ENCODE assay signal across 17 cellular contexts in the genomic region with DNA sequence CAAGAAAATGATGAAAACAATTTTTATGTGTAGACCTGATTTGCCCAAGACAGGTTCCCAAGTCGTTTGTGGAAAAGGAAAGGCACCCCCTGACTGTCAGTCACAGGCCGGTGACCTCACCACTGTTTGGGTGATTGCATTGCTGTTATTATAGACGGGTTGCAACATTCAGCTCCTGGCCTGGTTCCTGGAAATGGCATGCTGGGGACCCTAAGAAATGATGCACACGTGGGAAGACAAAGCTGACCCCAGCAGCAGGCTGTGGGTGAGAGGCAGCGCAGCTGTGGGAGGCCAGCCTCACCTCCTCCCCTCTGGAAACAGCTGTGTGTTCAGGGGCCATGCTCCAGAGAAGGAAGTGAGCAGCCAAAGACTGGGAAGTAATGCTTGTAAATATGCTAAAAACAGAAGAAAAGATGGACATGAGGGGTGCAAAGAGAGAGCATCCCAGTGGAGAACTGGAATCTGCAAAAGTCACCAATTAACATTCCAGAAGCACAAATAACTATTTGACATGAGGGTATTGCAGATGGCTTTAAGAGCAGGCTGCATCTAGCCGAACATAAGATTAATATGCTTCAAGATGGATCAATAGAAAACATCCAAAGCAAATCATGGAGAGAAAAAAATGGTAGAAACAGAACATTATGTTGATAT. TPM values are rescaled to one million over a fixed set of nuclear protein-coding genes. Genes with fewer than 3 reads are reported as not detected.
DNase-seq lines count a peak whose midpoint lies in the region; ATAC-seq, FAIRE-seq and TF ChIP-seq lines count a peak whose summit lies in the region.
"Had no signal": no experiment of that assay in that cellular context is flagged by ENCODE, and none has a peak within 500 bp of the region (broad histone marks: within the 10 kb centered on the region; RNA-seq: fewer than 3 reads in every experiment).

No MANE protein-coding gene starts in this region.

- no peak for FAIRE-seq in HTR-8/SVneo (lab: Jason Lieb, UNC)

- H3K27me3 Mint-ChIP-seq in CD4-positive, alpha-beta T cell = no peaks in the 10 kb centered on the region
- H3K27me3 Mint-ChIP-seq: central memory CD8-positive, alpha-beta T cell had no signal

- H3K36me3 Mint-ChIP-seq in CD4-positive, alpha-beta T cell (ENCODE audit: low read depth) = no peaks in the 10 kb centered on the region
- H3K36me3 Mint-ChIP-seq: stimulated activated effector memory CD8-positive, alpha-beta T cell treated with anti-CD3 and anti-CD28 coated beads, Interleukin-12 subunit alpha, Interleukin-12 subunit beta, amount 100 ng/mL, for 72 hours had no signal

- H2BK5ac ChIP-seq in mesenchymal stem cell (ENCODE audit: low read depth, low read length, poor library complexity, severe bottlenecking) = no peak overlapping the region

- WGBS in mesenchymal stem cell = 57% methylated on average over 6 of the region's 6 CpGs

- peak overlapping the region; percentile 90 for H3K27ac Mint-ChIP-seq in CD4-positive, alpha-beta T cell
- H3K27ac Mint-ChIP-seq: activated CD4-positive, alpha-beta T cell treated with anti-CD3 and anti-CD28 coated beads for 36 hours; stimulated activated effector memory CD8-positive, alpha-beta T cell treated with anti-CD3 and anti-CD28 coated beads, Interleukin-12 subunit alpha, Interleukin-12 subunit beta, amount 100 ng/mL, for 72 hours had no signal

- no peaks in the 10 kb centered on the region for H3K9me3 Mint-ChIP-seq in CD4-positive, alpha-beta T cell
- H3K9me3 Mint-ChIP-seq: central memory CD8-positive, alpha-beta T cell; stimulated activated effector memory CD8-positive, alpha-beta T cell treated with anti-CD3 and anti-CD28 coated beads, Interleukin-12 subunit alpha, Interleukin-12 subunit beta, amount 100 ng/mL, for 72 hours had no signal

- no peak overlapping the region for H3K9ac ChIP-seq in mesenchymal stem cell (ENCODE audit: low read length)

- CTCF ChIA-PET in CD4-positive, alpha-beta T cell (lab: Charles Lee) = no interaction called here

- H3K4ac ChIP-seq in mesenchymal stem cell (ENCODE audit: low read depth in 1 of 2, low read length in 2 of 2) = no peak overlapping the region

- no peaks in the 10 kb centered on the region for H3K4me1 ChIP-seq in mesenchymal stem cell (ENCODE audit: control insufficient read depth, insufficient read depth, low read depth, low read length)

- no peak overlapping the region for H2BK12ac ChIP-seq in mesenchymal stem cell (ENCODE audit: low read length in 2 of 2)

- no peak overlapping the region for H3K14ac ChIP-seq in mesenchymal stem cell (ENCODE audit: low read length in 2 of 2)

- H3K4me3 Mint-ChIP-seq in CD4-positive, alpha-beta T cell = no peak overlapping the region
- H3K4me3 Mint-ChIP-seq: activated CD4-positive, alpha-beta T cell treated with anti-CD3 and anti-CD28 coated beads for 36 hours; central memory CD8-positive, alpha-beta T cell; stimulated activated effector memory CD8-positive, alpha-beta T cell treated with anti-CD3 and anti-CD28 coated beads, Interleukin-12 subunit alpha, Interleukin-12 subunit beta, amount 100 ng/mL, for 72 hours had no signal

- DNase-seq in CD4-positive, alpha-beta T cell = no peak
- DNase-seq in MG63 (peak; percentile 49), brain pericyte (ENCODE audit: low read depth, low spot score) (peak; percentile 36), mesenchymal stem cell (peak; percentile 48), DMS79 (lab: John Stamatoyannopoulos, UW) (no peak), retina (no peak), HTR-8/SVneo (ENCODE audit: insufficient read length, low spot score) (no peak)
- DNase-seq: activated CD4-positive, alpha-beta T cell treated with anti-CD3 and anti-CD28 coated beads for 36 hours; activated effector memory CD4-positive, alpha-beta T cell treated with anti-CD3 and anti-CD28 coated beads, Interleukin-2, amount 50 U/mL, for 16 hours; kidney glomerular epithelial cell; MM.1S; NCI-H446 treated with DMSO at 0.1 percent for 48 hours; SHP77 treated with DMSO at 0.1 percent for 48 hours had no signal

- no peak overlapping the region for H3K18ac ChIP-seq in mesenchymal stem cell (ENCODE audit: low read depth in 1 of 2, low read length in 2 of 2)

- no peak overlapping the region for H3K4me2 ChIP-seq in mesenchymal stem cell (ENCODE audit: low read length, poor library complexity, severe bottlenecking)

- ATAC-seq in CD4-positive, alpha-beta T cell (ENCODE audit: poor library complexity) = no peak
- no peak for ATAC-seq in GM19455 (IDR thresholded peaks at IDR 0.05; ENCODE audit: unreplicated experiment)
- ATAC-seq: activated CD4-positive, alpha-beta T cell treated with anti-CD3 and anti-CD28 coated beads for 36 hours; gastrocnemius medialis; stimulated activated effector memory CD8-positive, alpha-beta T cell treated with anti-CD3 and anti-CD28 coated beads, Interleukin-12 subunit alpha, Interleukin-12 subunit beta, amount 100 ng/mL, for 72 hours had no signal

- H3K9me3 ChIP-seq in CD4-positive, alpha-beta T cell (ENCODE audit: control insufficient read depth, low read length) = no peaks in the 10 kb centered on the region
- H3K9me3 ChIP-seq in MG63 (no peaks in the 10 kb centered on the region), mesenchymal stem cell (ENCODE audit: control insufficient read depth, low read length) (no peaks in the 10 kb centered on the region)
- H3K9me3 ChIP-seq: gastrocnemius medialis had no signal

- H2AK5ac ChIP-seq in mesenchymal stem cell (ENCODE audit: low read length, severe bottlenecking) = no peak overlapping the region

- H4K8ac ChIP-seq in mesenchymal stem cell (ENCODE audit: low read length) = no peak overlapping the region

- H4K91ac ChIP-seq in mesenchymal stem cell (ENCODE audit: low read length) = no peak overlapping the region

- intact Hi-C loops in CD4-positive, alpha-beta T cell (cut with DNase I, micrococcal nuclease) = loop anchor here in 1 of 2 experiments (5.0 kb wide), 1 partner anchor 33 kb away; no protein-coding TSS in a partner anchor

- TF ChIP-seq CTCF in CD4-positive, alpha-beta T cell (IDR thresholded peaks at IDR 0.05) = no peak

- no peaks in the 10 kb centered on the region for H3K27me3 ChIP-seq in CD4-positive, alpha-beta T cell (ENCODE audit: control insufficient read depth, insufficient read depth, low read length)
- H3K27me3 ChIP-seq in MG63 = no peaks in the 10 kb centered on the region
- H3K27me3 ChIP-seq in mesenchymal stem cell (ENCODE audit: control insufficient read depth in 1 of 2, insufficient read depth in 1 of 2, low read length in 2 of 2) = peaks cover 24 to 41% of the 10 kb centered on the region in 2 experiments
- H3K27me3 ChIP-seq: gastrocnemius medialis had no signal

- H2AFZ ChIP-seq in mesenchymal stem cell (ENCODE audit: low read depth, low read length) = no peak overlapping the region

- H3K36me3 ChIP-seq in MG63 = no peaks in the 10 kb centered on the region
- no peaks in the 10 kb centered on the region for H3K36me3 ChIP-seq in mesenchymal stem cell (ENCODE audit: control insufficient read depth in 1 of 2, insufficient read depth in 2 of 2, low read depth in 1 of 2, low read length in 2 of 2)
- H3K36me3 ChIP-seq: gastrocnemius medialis had no signal

- no peak overlapping the region for H3K4me3 ChIP-seq in MG63
- H3K4me3 ChIP-seq in mesenchymal stem cell (ENCODE audit: insufficient read depth in 1 of 2, low read depth in 1 of 2, low read length in 2 of 2) = no peak overlapping the region
- H3K4me3 ChIP-seq: gastrocnemius medialis had no signal

- no peak overlapping the region for H3K27ac ChIP-seq in CD4-positive, alpha-beta T cell (ENCODE audit: low read depth, low read length)
- no peak overlapping the region for H3K27ac ChIP-seq in mesenchymal stem cell (ENCODE audit: low read length, poor library complexity, severe bottlenecking)
- H3K27ac ChIP-seq: gastrocnemius medialis had no signal

- POLR2A ChIA-PET in CD4-positive, alpha-beta T cell (lab: Charles Lee) = interaction anchor here (0.6 kb wide), 1 partner anchor 25 kb away, joined by 3 read pairs; no protein-coding TSS in a partner anchor

- no peak overlapping the region for H3K23ac ChIP-seq in mesenchymal stem cell (ENCODE audit: low read length in 2 of 2)

- no peak overlapping the region for H2BK15ac ChIP-seq in mesenchymal stem cell (ENCODE audit: low read depth, poor library complexity, severe bottlenecking)

- H2BK120ac ChIP-seq in mesenchymal stem cell (ENCODE audit: low read depth, low read length) = no peak overlapping the region

- no peaks in the 10 kb centered on the region for H3K79me1 ChIP-seq in mesenchymal stem cell (replicated peaks; ENCODE audit: low read length, poor library complexity, severe bottlenecking)

- peaks cover 79% of the 10 kb centered on the region for H3K4me1 Mint-ChIP-seq in CD4-positive, alpha-beta T cell (ENCODE audit: low read depth)

RNA-seq across cellular contexts. Expression of gene ABCG1, which starts 23.4 kb away (rescaled TPM):
- 100 to 1,000 TPM; 109 to 116 TPM for total RNA-seq in CD4-positive, alpha-beta T cell
- total RNA-seq in MG63 (2014; rRNA removed; shearing (Covaris generic); ENCODE audit: low replicate concordance) = 0.82 and 1.9 TPM in 2 replicates
- polyA plus RNA-seq in mesenchymal stem cell (2013, experiment 1 of 2) = 3.1 TPM
- 3.1 TPM for polyA plus RNA-seq in mesenchymal stem cell (2013, experiment 2 of 2)

Comparison
In these comparisons a context has a peak if more than half of its experiments do, and no peak if none do; other contexts are left out.
1. DNase-seq: peak in MG63 (single experiment), brain pericyte (single experiment) and mesenchymal stem cell (single experiment); none in CD4-positive, alpha-beta T cell (0 of 10), DMS79 (single experiment), retina (single experiment) and HTR-8/SVneo (single experiment).
2. RNA of gene ABCG1, which starts 23.4 kb away (total RNA-seq): 109 to 116 TPM in CD4-positive, alpha-beta T cell; 0.82 to 1.9 TPM in MG63; every median in the first group is over 10 times any median in the second.